23 cellular contexts compared by ENCODE assay signal in genomic region chr4:79585834-79586233, GRCh38.
"Had no signal": no experiment of that assay in that cellular context is flagged by ENCODE, and none has a peak within 500 bp of the region (broad histone marks: within the 10 kb centered on the region; RNA-seq: fewer than 3 reads in every experiment).

No MANE protein-coding gene starts in this region.

- H3K27ac ChIP-seq: body of pancreas, foreskin keratinocyte, lower lobe of right lung, prostate gland, upper lobe of right lung had no signal

- DNase-seq: activated CD4-positive, alpha-beta T cell treated with anti-CD3 and anti-CD28 coated beads, Interleukin-2, amount 10 ng/mL, durations not matched to agents 7 days and 5 days; activated CD4-positive, CD25-positive, alpha-beta regulatory T cell treated with anti-CD3 and anti-CD28 coated beads, Interleukin-2, amount 50 U/mL, for 72 hours; activated CD8-positive, alpha-beta memory T cell treated with anti-CD3 and anti-CD28 coated beads, Interleukin-2, amount 10 ng/mL, durations not matched to agents 7 days and 5 days; activated CD8-positive, alpha-beta T cell treated with anti-CD3 and anti-CD28 coated beads for 36 hours; activated gamma-delta T cell; activated naive CD4-positive, alpha-beta T cell treated with anti-CD3 and anti-CD28 coated beads, Interleukin-2, amount 50 U/mL, for 16 hours; activated naive CD8-positive, alpha-beta T cell treated with anti-CD3 and anti-CD28 coated beads, Interleukin-2, amount 50 U/mL, for 24 hours; activated T-cell treated with anti-CD3 and anti-CD28 coated beads for 4 hours; body of pancreas; effector CD4-positive, alpha-beta T cell; erythroblast; foreskin keratinocyte; hippocampal formation; immature natural killer cell; lower lobe of right lung; naive thymus-derived CD4-positive, alpha-beta T cell; stimulated activated CD4-positive, alpha-beta T cell treated with anti-CD3 and anti-CD28 coated beads, Interleukin-2, amount 100 ng/mL, for 48 hours; stimulated activated naive CD4-positive, alpha-beta T cell; upper lobe of right lung had no signal

- H3K27ac Mint-ChIP-seq: activated CD4-positive, alpha-beta T cell treated with anti-CD3 and anti-CD28 coated beads, Interleukin-2, amount 10 ng/mL, durations not matched to agents 7 days and 5 days; activated CD8-positive, alpha-beta memory T cell treated with anti-CD3 and anti-CD28 coated beads, Interleukin-2, amount 10 ng/mL, durations not matched to agents 7 days and 5 days; activated CD8-positive, alpha-beta T cell treated with anti-CD3 and anti-CD28 coated beads for 36 hours; activated naive CD8-positive, alpha-beta T cell treated with anti-CD3 and anti-CD28 coated beads, Interleukin-2, amount 50 U/mL, for 24 hours; dendritic cell treated with granulocyte-macrophage colony-stimulating factor and Interleukin-4, amounts not matched to agents 40 ng/mL and 50 ng/mL, for 4 days; immature natural killer cell had no signal

- H3K4me1 Mint-ChIP-seq: activated CD4-positive, alpha-beta T cell treated with anti-CD3 and anti-CD28 coated beads, Interleukin-2, amount 10 ng/mL, durations not matched to agents 7 days and 5 days; activated CD8-positive, alpha-beta memory T cell treated with anti-CD3 and anti-CD28 coated beads, Interleukin-2, amount 10 ng/mL, durations not matched to agents 7 days and 5 days; activated naive CD8-positive, alpha-beta T cell treated with anti-CD3 and anti-CD28 coated beads, Interleukin-2, amount 50 U/mL, for 24 hours; immature natural killer cell; naive thymus-derived CD4-positive, alpha-beta T cell; neural crest cell had no signal

- H3K9me3 Mint-ChIP-seq: activated CD4-positive, alpha-beta T cell treated with anti-CD3 and anti-CD28 coated beads, Interleukin-2, amount 10 ng/mL, durations not matched to agents 7 days and 5 days; activated CD8-positive, alpha-beta T cell treated with anti-CD3 and anti-CD28 coated beads for 36 hours; activated naive CD8-positive, alpha-beta T cell treated with anti-CD3 and anti-CD28 coated beads, Interleukin-2, amount 50 U/mL, for 24 hours; dendritic cell treated with granulocyte-macrophage colony-stimulating factor and Interleukin-4, amounts not matched to agents 40 ng/mL and 50 ng/mL, for 4 days had no signal

- H3K4me3 ChIP-seq: body of pancreas, lower lobe of right lung, prostate gland, thoracic aorta, upper lobe of right lung had no signal

- H3K36me3 ChIP-seq: lower lobe of right lung, prostate gland, thoracic aorta, upper lobe of right lung had no signal

- H3K36me3 Mint-ChIP-seq: activated CD8-positive, alpha-beta memory T cell treated with anti-CD3 and anti-CD28 coated beads, Interleukin-2, amount 10 ng/mL, durations not matched to agents 7 days and 5 days; immature natural killer cell; naive thymus-derived CD4-positive, alpha-beta T cell had no signal

- H3K4me3 Mint-ChIP-seq: activated CD4-positive, alpha-beta T cell treated with anti-CD3 and anti-CD28 coated beads, Interleukin-2, amount 10 ng/mL, durations not matched to agents 7 days and 5 days; activated CD8-positive, alpha-beta memory T cell treated with anti-CD3 and anti-CD28 coated beads, Interleukin-2, amount 10 ng/mL, durations not matched to agents 7 days and 5 days; activated CD8-positive, alpha-beta T cell treated with anti-CD3 and anti-CD28 coated beads for 36 hours; activated naive CD8-positive, alpha-beta T cell treated with anti-CD3 and anti-CD28 coated beads, Interleukin-2, amount 50 U/mL, for 24 hours; dendritic cell treated with granulocyte-macrophage colony-stimulating factor and Interleukin-4, amounts not matched to agents 40 ng/mL and 50 ng/mL, for 4 days; immature natural killer cell; naive thymus-derived CD4-positive, alpha-beta T cell; neural crest cell had no signal

- H3K4me1 ChIP-seq: body of pancreas, foreskin keratinocyte, lower lobe of right lung, prostate gland, upper lobe of right lung had no signal

- H3K9me3 ChIP-seq: body of pancreas, lower lobe of right lung, prostate gland, thoracic aorta, upper lobe of right lung had no signal

- H3K27me3 Mint-ChIP-seq: activated CD8-positive, alpha-beta memory T cell treated with anti-CD3 and anti-CD28 coated beads, Interleukin-2, amount 10 ng/mL, durations not matched to agents 7 days and 5 days; activated naive CD8-positive, alpha-beta T cell treated with anti-CD3 and anti-CD28 coated beads, Interleukin-2, amount 50 U/mL, for 24 hours; dendritic cell treated with granulocyte-macrophage colony-stimulating factor and Interleukin-4, amounts not matched to agents 40 ng/mL and 50 ng/mL, for 4 days had no signal

- H3K27me3 ChIP-seq: body of pancreas, foreskin keratinocyte, upper lobe of right lung had no signal
